16 cellular contexts compared by ENCODE assay signal in the genomic region with DNA sequence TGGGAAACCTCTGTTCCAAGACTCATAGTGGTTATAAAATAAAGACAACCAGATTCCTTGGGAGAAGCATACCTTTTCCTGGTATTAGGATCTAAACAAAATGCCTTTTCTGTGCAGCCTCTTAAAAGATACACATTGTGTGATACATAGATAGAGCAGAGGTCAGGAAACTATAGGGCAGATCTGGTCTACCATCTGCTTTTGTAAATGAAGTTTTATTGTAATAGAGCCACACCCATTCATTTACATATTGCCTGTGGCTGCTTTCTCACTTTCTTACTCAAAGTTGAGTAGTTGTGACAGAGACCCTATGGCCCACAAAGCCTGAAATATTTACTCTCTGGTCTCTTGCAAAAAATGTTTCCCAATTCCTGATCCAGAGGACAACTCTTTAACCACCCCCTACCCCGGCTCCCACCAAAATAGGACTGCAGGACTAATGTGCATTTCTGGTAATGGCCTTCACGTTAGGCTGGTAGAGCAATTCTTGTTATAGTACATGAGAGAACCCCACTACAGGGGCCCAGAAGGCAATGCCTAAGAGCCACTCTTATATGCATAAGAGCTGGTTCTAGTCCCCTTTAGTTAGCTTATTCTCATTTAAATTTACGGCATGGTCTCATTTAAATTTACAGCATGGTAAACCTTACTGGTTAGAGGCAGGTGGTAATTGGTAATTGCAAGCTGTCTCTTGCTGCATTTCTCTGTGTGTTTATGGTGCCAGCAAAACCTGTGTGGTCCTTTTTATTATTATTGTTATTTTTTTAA.
"Had no signal": no experiment of that assay in that cellular context is flagged by ENCODE, and none has a peak within 500 bp of the region (broad histone marks: within the 10 kb centered on the region; RNA-seq: fewer than 3 reads in every experiment).

No MANE protein-coding gene starts in this region.

- H3K27me3 ChIP-seq: adrenal gland, tibial nerve, vagina had no signal

- H3K9me3 ChIP-seq: adrenal gland, left ventricle myocardium inferior, tibial nerve, vagina had no signal

- FAIRE-seq: kidney had no signal

- H3K27ac Mint-ChIP-seq: activated CD8-positive, alpha-beta memory T cell treated with anti-CD3 and anti-CD28 coated beads, Interleukin-2, amount 10 ng/mL, durations not matched to agents 7 days and 5 days; activated T-cell treated with anti-CD3 and anti-CD28 coated beads, Interleukin-2, amount 50 U/mL, for 24 hours; nephron progenitor cell had no signal

- H3K27ac ChIP-seq: adrenal gland, left ventricle myocardium inferior, tibial nerve, vagina, VCaP had no signal

- H3K4me3 ChIP-seq: adrenal gland, left ventricle myocardium inferior, tibial nerve, vagina had no signal

- H3K4me1 ChIP-seq: adrenal gland, left ventricle myocardium inferior, tibial nerve had no signal

- ATAC-seq: activated CD8-positive, alpha-beta memory T cell treated with anti-CD3 and anti-CD28 coated beads, Interleukin-2, amount 10 ng/mL, durations not matched to agents 7 days and 5 days had no signal

- H3K4me1 Mint-ChIP-seq: activated CD8-positive, alpha-beta memory T cell treated with anti-CD3 and anti-CD28 coated beads, Interleukin-2, amount 10 ng/mL, durations not matched to agents 7 days and 5 days had no signal

- H3K4me3 Mint-ChIP-seq: activated CD8-positive, alpha-beta memory T cell treated with anti-CD3 and anti-CD28 coated beads, Interleukin-2, amount 10 ng/mL, durations not matched to agents 7 days and 5 days; activated T-cell treated with anti-CD3 and anti-CD28 coated beads, Interleukin-2, amount 50 U/mL, for 24 hours; nephron progenitor cell had no signal

- H3K27me3 Mint-ChIP-seq: activated CD8-positive, alpha-beta memory T cell treated with anti-CD3 and anti-CD28 coated beads, Interleukin-2, amount 10 ng/mL, durations not matched to agents 7 days and 5 days; activated T-cell treated with anti-CD3 and anti-CD28 coated beads, Interleukin-2, amount 50 U/mL, for 24 hours had no signal

- H3K9me3 Mint-ChIP-seq: activated T-cell treated with anti-CD3 and anti-CD28 coated beads, Interleukin-2, amount 50 U/mL, for 24 hours; nephron progenitor cell had no signal

- DNase-seq: activated CD4-positive, alpha-beta T cell treated with anti-CD3 and anti-CD28 coated beads, Interleukin-2, amount 50 U/mL, for 48 hours; activated CD8-positive, alpha-beta memory T cell treated with anti-CD3 and anti-CD28 coated beads, Interleukin-2, amount 10 ng/mL, durations not matched to agents 7 days and 5 days; activated naive CD4-positive, alpha-beta T cell treated with anti-CD3 and anti-CD28 coated beads, Interleukin-2, amount 50 U/mL, for 16 hours; activated T-cell treated with anti-CD3 and anti-CD28 coated beads, Interleukin-2, amount 50 U/mL, for 24 hours; adrenal gland; dermis blood vessel endothelial cell; kidney; left ventricle myocardium inferior; mesenchymal stem cell; nephron progenitor cell; occipital lobe; stimulated activated naive CD4-positive, alpha-beta T cell; T-helper 9 cell had no signal
